ENCODE assay signal across 8 cellular contexts in genomic region chr6:27873101-27874030, GRCh38. TPM values are rescaled to one million over a fixed set of nuclear protein-coding genes. Genes with fewer than 3 reads are reported as not detected.
DNase-seq lines count a peak whose midpoint lies in the region; ATAC-seq, FAIRE-seq and TF ChIP-seq lines count a peak whose summit lies in the region.

No MANE protein-coding gene starts in this region.

- no peaks in the 10 kb centered on the region for H3K79me2 ChIP-seq in K562 (ENCODE audit: control insufficient read depth, insufficient read depth, low read length)

- ATAC-seq in K562, result no peak
- no peak for ATAC-seq in GM18868 (IDR thresholded peaks at IDR 0.05; ENCODE audit: unreplicated experiment)

- no peak for TF ChIP-seq RAD21 in K562 (CRISPR knock-in tag; conservative IDR thresholded peaks at IDR 0.05 in 1 of 2, IDR thresholded peaks at IDR 0.05 in 1 of 2)

- H3K9ac ChIP-seq in K562 (ENCODE audit: insufficient read depth in 1 of 2, low read depth in 2 of 2, low read length in 2 of 2) (no peak overlapping the region), iPS-20b (ENCODE audit: low read depth, low read length) (peak overlapping the region; percentile 98)

- H2AFZ ChIP-seq in K562 (ENCODE audit: low read depth, low read length), result no peak overlapping the region

- no peaks in the 10 kb centered on the region for H3K9me1 ChIP-seq in K562 (ENCODE audit: control insufficient read depth, insufficient read depth, low read length)

- H3K4me1 ChIP-seq in K562 (replicated peaks in 1 of 2; ENCODE audit: control insufficient read depth in 2 of 2, insufficient read depth in 2 of 2, low read length in 2 of 2) (peaks cover 0 to 10% of the 10 kb centered on the region in 2 experiments; a peak in 4 of 5 replicates), iPS-20b (ENCODE audit: insufficient read depth, low read length) (peaks cover 8% of the 10 kb centered on the region; the same call in 1 of the 2 replicates)

- H3K36me3 ChIP-seq in K562 (ENCODE audit: control insufficient read depth, insufficient read depth, low read length), result no peaks in the 10 kb centered on the region
- no peaks in the 10 kb centered on the region for H3K36me3 ChIP-seq in iPS-20b (ENCODE audit: insufficient read depth, low read depth, low read length)

- TF ChIP-seq EP300 in K562 (IDR thresholded peaks at IDR 0.05; ENCODE audit: low read length), result no peak

- intact Hi-C loops in K562 (cut with micrococcal nuclease), result no loop called here

- no TSS peak for BruUV-seq in K562 (replicated peaks; lab: Mats Ljungman, UMichigan)

- H3K27ac ChIP-seq in K562 (ENCODE audit: extremely low read depth, low read depth, low read length) (no peak overlapping the region), iPS-20b (ENCODE audit: low read length) (peak overlapping the region; percentile 50)

- peak; percentile 100 for TF ChIP-seq POLR2A in GM18951 (IDR thresholded peaks at IDR 0.05; ENCODE audit: extremely low read depth, insufficient read depth, insufficient read length)
- TF ChIP-seq POLR2A in K562 (conservative IDR thresholded peaks at IDR 0.05), result no peak

- TF ChIP-seq CTCF in K562 (IDR thresholded peaks at IDR 0.05 in 2 of 3, conservative IDR thresholded peaks at IDR 0.05 in 1 of 3; ENCODE audit: insufficient read depth in 2 of 3, low read depth in 1 of 3, low read length in 3 of 3), result no peak

- H3K9me3 ChIP-seq in K562 (replicated peaks; ENCODE audit: control insufficient read depth, insufficient read depth, low read depth, low read length) (peaks cover 4% of the 10 kb centered on the region; the same call in 1 of the 2 replicates), iPS-20b (ENCODE audit: insufficient read depth, low read depth, low read length) (no peaks in the 10 kb centered on the region)

- DNase-seq in A172 (ENCODE audit: low spot score) (peak; percentile 55), LoVo (ENCODE audit: low spot score) (peak; percentile 79), T-helper 1 cell (peak; percentile 28 to 96 (median 58)), K562 (ENCODE audit: extremely low read depth in 1 of 4, low spot score in 3 of 4) (no peak)
- peak; percentile 46 for DNase-seq in stimulated activated CD4-positive, alpha-beta T cell treated with anti-CD3 and anti-CD28 coated beads, Interleukin-12 subunit alpha, Interleukin-12 subunit beta, amount 100 ng/mL, for 4 hours

- no peak for FAIRE-seq in K562 (lab: Jason Lieb, UNC)

- H3K27me3 ChIP-seq in K562 (ENCODE audit: control insufficient read depth in 2 of 2, insufficient read depth in 2 of 2, low read length in 2 of 2) (no peaks in the 10 kb centered on the region), iPS-20b (ENCODE audit: insufficient read depth, low read length) (no peaks in the 10 kb centered on the region)

- in situ Hi-C loops in GM18951 (cut with MboI; ENCODE audit: low sequenced_read_pairs, unreplicated experiment), result no loop called here
- in situ Hi-C loops in K562 (cut with MboI), result no loop called here

- no peaks in the 10 kb centered on the region for H4K20me1 ChIP-seq in K562 (replicated peaks; ENCODE audit: control insufficient read depth, insufficient read depth, low read length)

- CTCF ChIA-PET in K562 (lab: Yijun Ruan, JAX; ENCODE audit: low intra/inter-chr PET ratio), result no interaction called here

- H3K4me3 ChIP-seq in K562 (no peak overlapping the region), iPS-20b (ENCODE audit: low read length) (peak overlapping the region; percentile 76)

- 91% methylated on average over 47 of the region's 48 CpGs for WGBS in K562 (ENCODE audit: insufficient coverage, low coverage, missing lambda C conversion rate)

- no peak overlapping the region for H3K4me2 ChIP-seq in K562 (ENCODE audit: insufficient read depth, low read length)

- POLR2A ChIA-PET in K562 (lab: Yijun Ruan, JAX), result interaction anchor here (1.0 to 18.7 kb wide), 9 partner anchors 8 to 49 kb away, joined by 3 to 306 read pairs (median 5); a partner anchor contains a TSS

TF ChIP-seq in K562, 482 proteins besides CTCF, POLR2A, EP300 and RAD21 (continues in another document):
- TF ChIP-seq ZNF212 (CRISPR knock-in tag; IDR thresholded peaks at IDR 0.05), result no peak
- TF ChIP-seq SRSF3 (IDR thresholded peaks at IDR 0.05; ENCODE audit: insufficient read depth, low read length), result no peak
- TF ChIP-seq E2F8 (IDR thresholded peaks at IDR 0.05; ENCODE audit: low read depth, partially characterized antibody), result no peak
- no peak for TF ChIP-seq ZNF79 (CRISPR knock-in tag; IDR thresholded peaks at IDR 0.05; ENCODE audit: low read depth)
- no peak for TF ChIP-seq ATF3 (IDR thresholded peaks at IDR 0.05)
- TF ChIP-seq ATF3 (CRISPR knock-in tag; conservative IDR thresholded peaks at IDR 0.05), result no peak
- no peak for TF ChIP-seq MAZ (CRISPR knock-in tag; conservative IDR thresholded peaks at IDR 0.05 in 1 of 2, IDR thresholded peaks at IDR 0.05 in 1 of 2)
- TF ChIP-seq, protein P1, sequence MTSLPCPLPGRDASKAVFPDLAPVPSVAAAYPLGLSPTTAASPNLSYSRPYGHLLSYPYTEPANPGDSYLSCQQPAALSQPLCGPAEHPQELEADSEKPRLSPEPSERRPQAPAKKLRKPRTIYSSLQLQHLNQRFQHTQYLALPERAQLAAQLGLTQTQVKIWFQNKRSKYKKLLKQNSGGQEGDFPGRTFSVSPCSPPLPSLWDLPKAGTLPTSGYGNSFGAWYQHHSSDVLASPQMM (CRISPR knock-in tag; IDR thresholded peaks at IDR 0.05), result no peak
- TF ChIP-seq, protein P2, sequence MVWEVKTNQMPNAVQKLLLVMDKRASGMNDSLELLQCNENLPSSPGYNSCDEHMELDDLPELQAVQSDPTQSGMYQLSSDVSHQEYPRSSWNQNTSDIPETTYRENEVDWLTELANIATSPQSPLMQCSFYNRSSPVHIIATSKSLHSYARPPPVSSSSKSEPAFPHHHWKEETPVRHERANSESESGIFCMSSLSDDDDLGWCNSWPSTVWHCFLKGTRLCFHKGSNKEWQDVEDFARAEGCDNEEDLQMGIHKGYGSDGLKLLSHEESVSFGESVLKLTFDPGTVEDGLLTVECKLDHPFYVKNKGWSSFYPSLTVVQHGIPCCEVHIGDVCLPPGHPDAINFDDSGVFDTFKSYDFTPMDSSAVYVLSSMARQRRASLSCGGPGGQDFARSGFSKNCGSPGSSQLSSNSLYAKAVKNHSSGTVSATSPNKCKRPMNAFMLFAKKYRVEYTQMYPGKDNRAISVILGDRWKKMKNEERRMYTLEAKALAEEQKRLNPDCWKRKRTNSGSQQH (CRISPR knock-in tag; IDR thresholded peaks at IDR 0.05), result no peak
- TF ChIP-seq ESRRA (IDR thresholded peaks at IDR 0.05; ENCODE audit: borderline replicate concordance, low read depth), result no peak

RNA-seq across cellular contexts. Expression of gene OR2B2, which starts 38.8 kb away (rescaled TPM):
- not detected in 2 replicates for total RNA-seq in A172 (2014; rRNA removed; shearing (Covaris generic))
- total RNA-seq in K562 (2011; cell fraction: chromatin; rRNA removed; ENCODE audit: low replicate concordance), result not detected in 2 replicates
- total RNA-seq in K562 (2011; cell fraction: nucleolus; rRNA removed), result not detected in 2 replicates
- not detected in 2 replicates for total RNA-seq in K562 (2011; cell fraction: nucleoplasm; rRNA removed)
- total RNA-seq in K562 (2014; rRNA removed) (not detected in 2 replicates), K562 (2014; rRNA removed; fragmentation: Illumina TruSeq; extraction: Trizol) (not detected in 2 replicates), K562 (2015; rRNA removed; fragmentation: Illumina TruSeq; extraction: Trizol) (not detected in 2 replicates), K562 (2021) (not detected in 2 replicates)
- polyA plus RNA-seq in K562 (2011; rRNA removed) (not detected in 2 replicates), K562 (2014; fragmentation: Illumina TruSeq; extraction: Trizol) (not detected in 2 replicates), K562 (2014; fragmentation: Nextera tagmentation; extraction: Ambion mirVana) (under 1 TPM in 1 of 2 experiments, not detected in 1; 0.24 TPM), K562 (2014; rRNA removed) (not detected in 2 replicates)
- not detected in 2 replicates for polyA plus RNA-seq in K562 (2011; cell fraction: cytosol; rRNA removed)
- polyA plus RNA-seq in K562 (2011; cell fraction: nucleus; rRNA removed), result not detected in 2 replicates
- 0.14 and 0.57 TPM in 2 replicates for polyA plus RNA-seq in K562 (2012)
- polyA minus RNA-seq in K562 (2011; rRNA and poly(A)+ RNA removed), result not detected in 2 replicates
- not detected in 2 replicates for polyA minus RNA-seq in K562 (2011; cell fraction: cytosol; rRNA and poly(A)+ RNA removed)
- not detected in 2 replicates for polyA minus RNA-seq in K562 (2011; cell fraction: nucleus; rRNA and poly(A)+ RNA removed)

Comparison
In these comparisons a context has a peak if more than half of its experiments do, and no peak if none do; other contexts are left out.
1. DNase-seq: peak in A172 (single experiment), LoVo (single experiment), T-helper 1 cell (5 of 5) and stimulated activated CD4-positive, alpha-beta T cell treated with anti-CD3 and anti-CD28 coated beads, Interleukin-12 subunit alpha, Interleukin-12 subunit beta, amount 100 ng/mL, for 4 hours (single experiment); none in K562 (0 of 4).